In genomic region chrX:44072631-44073030, GRCh38 we compare ENCODE assay signal across 11 cellular contexts.
"Had no signal": no experiment of that assay in that cellular context is flagged by ENCODE, and none has a peak within 500 bp of the region (broad histone marks: within the 10 kb centered on the region; RNA-seq: fewer than 3 reads in every experiment).

No MANE protein-coding gene starts in this region.

- H3K4me3 ChIP-seq: body of pancreas, colonic mucosa, esophagus muscularis mucosa, thoracic aorta had no signal

- DNase-seq: activated CD4-positive, alpha-beta T cell treated with anti-CD3 and anti-CD28 coated beads, Interleukin-2, amount 50 U/mL, for 4 hours; activated CD4-positive, CD25-positive, alpha-beta regulatory T cell treated with anti-CD3 and anti-CD28 coated beads, Interleukin-2, amount 50 U/mL, for 72 hours; activated naive CD4-positive, alpha-beta T cell treated with anti-CD3 and anti-CD28 coated beads, Interleukin-2, amount 50 U/mL, for 16 hours; activated T-cell treated with anti-CD3 and anti-CD28 coated beads, Interleukin-2, amount 50 U/mL, for 1 hour; body of pancreas; colonic mucosa; immature natural killer cell; mesendoderm; natural killer cell had no signal

- ATAC-seq: body of pancreas, natural killer cell had no signal
